ENCODE assay signal across 9 cellular contexts in the genomic region with DNA sequence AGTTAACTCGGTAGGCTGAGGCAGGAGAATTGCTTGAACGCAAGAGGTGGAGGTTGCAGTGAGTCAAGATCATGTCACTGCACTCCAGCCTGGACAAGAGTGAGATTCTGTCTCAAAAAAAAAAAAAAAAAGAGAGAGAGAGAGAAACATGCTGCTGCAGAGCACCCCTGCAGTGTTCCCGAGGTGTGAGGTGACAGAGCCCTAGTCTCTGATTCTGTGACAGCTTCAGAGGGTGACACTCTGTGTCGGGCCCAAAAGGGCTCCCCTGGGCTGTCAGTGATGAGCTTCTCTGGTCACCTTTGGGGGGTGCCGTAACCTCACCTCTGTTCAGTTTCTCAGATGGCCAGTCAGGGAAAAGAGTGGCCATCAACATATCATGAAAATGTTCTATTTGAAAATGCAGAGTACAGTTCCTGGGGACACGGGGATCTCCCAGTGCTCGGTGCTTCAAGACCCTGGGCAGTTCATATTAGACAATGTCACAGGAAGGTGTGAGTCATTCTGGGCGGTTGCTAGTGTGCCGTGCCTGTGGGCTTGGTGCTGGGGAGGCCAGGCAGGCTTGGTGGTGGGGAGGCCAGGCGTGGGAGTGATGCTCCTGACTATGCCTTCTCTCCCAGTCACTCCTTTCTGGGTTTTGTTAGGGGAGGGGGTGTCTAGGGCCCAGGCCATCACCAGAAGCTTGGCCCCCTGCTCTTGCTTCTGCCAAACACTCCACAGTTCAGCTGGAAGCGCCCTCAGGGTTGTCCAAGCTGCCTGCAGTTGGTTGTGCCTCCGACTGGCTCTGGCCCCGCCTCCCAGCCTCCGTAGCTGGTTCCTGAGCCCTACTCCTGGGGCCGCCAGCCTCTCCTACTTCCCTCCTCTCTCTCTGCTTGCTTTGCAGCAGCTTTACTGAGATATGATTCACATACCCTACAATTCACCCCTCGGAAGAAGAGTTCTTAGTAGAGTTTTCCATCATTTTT. TPM values are rescaled to one million over a fixed set of nuclear protein-coding genes. Genes with fewer than 3 reads are reported as not detected.
DNase-seq lines count a peak whose midpoint lies in the region; ATAC-seq, FAIRE-seq and TF ChIP-seq lines count a peak whose summit lies in the region.
"Had no signal": no experiment of that assay in that cellular context is flagged by ENCODE, and none has a peak within 500 bp of the region (broad histone marks: within the 10 kb centered on the region; RNA-seq: fewer than 3 reads in every experiment).

No MANE protein-coding gene starts in this region.

- H3K4me3 ChIP-seq in dorsolateral prefrontal cortex: no peak overlapping the region

- H3K27me3 ChIP-seq in dorsolateral prefrontal cortex: peaks cover 0 to 7% (median 0%) of the 10 kb centered on the region in 45 donors

- DNase-seq in GM19239 (ENCODE audit: insufficient read length, low spot score) (peak; percentile 31), RCC 7860 (ENCODE audit: low spot score) (peak; percentile 80), iris pigment epithelial cell (ENCODE audit: low read depth) (peak; percentile 73), DMS 273 (lab: John Stamatoyannopoulos, UW; ENCODE audit: unreplicated experiment) (no peak), dorsolateral prefrontal cortex (no peak)
- DNase-seq in activated T-helper 9 cell treated with anti-CD3 and anti-CD28 coated beads, Interleukin-2, amount 50 U/mL, for 16 hours (ENCODE audit: low read depth): peak; percentile 54
- peak; percentile 60 for DNase-seq in stimulated activated CD8-positive, alpha-beta memory T cell treated with anti-CD3 and anti-CD28 coated beads, Interleukin-2, amount 100 ng/mL, for 48 hours (ENCODE audit: low read depth in 2 of 2)

- intact Hi-C loops in dorsolateral prefrontal cortex (cut with DNase I): no loop called here

- no peak for ATAC-seq in HG03565 (IDR thresholded peaks at IDR 0.05; ENCODE audit: unreplicated experiment)

- peak overlapping the region in 18 of 59 donors; percentile 11 to 71 (median 36) for H3K27ac ChIP-seq in dorsolateral prefrontal cortex
- H3K27ac ChIP-seq: KMS-11 had no signal

- FAIRE-seq in GM19239 (lab: Jason Lieb, UNC) (no peak), RCC 7860 (lab: Jason Lieb, UNC) (peak; percentile 71)

- TF ChIP-seq CTCF in dorsolateral prefrontal cortex (IDR thresholded peaks at IDR 0.05 in 54 of 56, conservative IDR thresholded peaks at IDR 0.05 in 2 of 56; ENCODE audit: low read depth in 1 of 56, partially characterized antibody in 56 of 56): no peak

RNA-seq across cellular contexts. Expression of a gene that starts 52.5 kb away (rescaled TPM):
- total RNA-seq in dorsolateral prefrontal cortex: 100 to 1,000 TPM in 26 of 120 experiments, 10 to 100 TPM in 94; 31.2 to 203 (median 75.1) TPM

Comparison
In these comparisons a context has a peak if more than half of its experiments do, and no peak if none do; other contexts are left out.
1. DNase-seq: peak in GM19239 (single experiment), RCC 7860 (single experiment), activated T-helper 9 cell treated with anti-CD3 and anti-CD28 coated beads, Interleukin-2, amount 50 U/mL, for 16 hours (single experiment), iris pigment epithelial cell (single experiment) and stimulated activated CD8-positive, alpha-beta memory T cell treated with anti-CD3 and anti-CD28 coated beads, Interleukin-2, amount 100 ng/mL, for 48 hours (2 of 2); none in DMS 273 (single experiment) and dorsolateral prefrontal cortex (0 of 10).